ENCODE assay signal across 13 cellular contexts in the genomic region with DNA sequence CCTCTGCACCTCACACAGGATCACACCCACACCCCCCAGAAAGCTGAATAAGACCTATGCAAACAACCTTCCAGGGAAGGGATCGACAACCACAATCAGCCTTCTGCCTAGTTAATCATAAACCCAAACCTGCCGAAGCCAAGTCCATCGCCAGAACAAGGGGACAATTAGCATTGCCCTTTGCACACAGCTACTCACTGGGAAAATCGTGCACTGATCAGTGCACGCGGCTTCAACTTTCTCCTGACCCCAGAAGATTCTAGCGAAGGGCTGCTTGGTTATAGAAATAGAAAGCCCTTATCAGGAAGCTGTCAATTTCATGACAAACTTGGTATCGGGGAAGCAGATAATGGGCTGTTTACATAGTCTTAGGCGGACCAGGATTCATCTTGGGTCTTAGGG. TPM values are rescaled to one million over a fixed set of nuclear protein-coding genes. Genes with fewer than 3 reads are reported as not detected.
A peak's percentile ranks its signal among the peaks of the same experiment; 100 is the strongest.
DNase-seq lines count a peak whose midpoint lies in the region; ATAC-seq and TF ChIP-seq lines count a peak whose summit lies in the region.
"Had no signal": no experiment of that assay in that cellular context is flagged by ENCODE, and none has a peak within 500 bp of the region (broad histone marks: within the 10 kb centered on the region; RNA-seq: fewer than 3 reads in every experiment).

No MANE protein-coding gene starts in this region.

- RAD21 ChIA-PET in HCT116 (lab: Charles Lee; ENCODE audit: low non-redundant PET in 1 of 2, low total read pairs in 2 of 2, uncharacterized antibody in 2 of 2, unreplicated experiment in 2 of 2), result no interaction called here

- H3K79me2 ChIP-seq in HCT116 (ENCODE audit: insufficient read depth, low read length), result no peaks in the 10 kb centered on the region

- peak overlapping the region; percentile 66 for H3K27ac Mint-ChIP-seq in central memory CD8-positive, alpha-beta T cell (ENCODE audit: low read depth)

- H3K4me3 ChIP-seq in HCT116 (replicated peaks in 1 of 2; ENCODE audit: low read depth in 1 of 2, low read length in 2 of 2), result no peak overlapping the region
- H3K4me3 ChIP-seq: skin epidermis had no signal

- H3K4me1 ChIP-seq in HCT116 (ENCODE audit: control insufficient read depth in 1 of 2, insufficient read depth in 2 of 2, low read length in 2 of 2), result peaks cover 3 to 8% of the 10 kb centered on the region in 2 experiments; a peak in 2 of 4 replicates

- POLR2A ChIA-PET in HCT116 (lab: Charles Lee) (no interaction called here), HEK293T (lab: Yijun Ruan, JAX) (no interaction called here)

- H3K9me3 Mint-ChIP-seq in central memory CD8-positive, alpha-beta T cell, result no peaks in the 10 kb centered on the region

- TF ChIP-seq RAD21 in HCT116 (IDR thresholded peaks at IDR 0.05; ENCODE audit: low read depth), result no peak

- H3K36me3 Mint-ChIP-seq in central memory CD8-positive, alpha-beta T cell (ENCODE audit: insufficient read depth), result peaks cover 8% of the 10 kb centered on the region

- no peak overlapping the region for H3K9ac ChIP-seq in HCT116 (ENCODE audit: low read length)

- ATAC-seq in HCT116 (no peak), HG02623 (IDR thresholded peaks at IDR 0.05; ENCODE audit: unreplicated experiment) (no peak), GM21825 (IDR thresholded peaks at IDR 0.05; ENCODE audit: unreplicated experiment) (no peak)
- no peak for ATAC-seq in central memory CD8-positive, alpha-beta T cell (replicated peaks; ENCODE audit: extremely low read depth, poor library complexity, severe bottlenecking)

- H3K9me3 ChIP-seq in HCT116 (ENCODE audit: control insufficient read depth in 1 of 2, insufficient read depth in 1 of 2, low read depth in 1 of 2, low read length in 2 of 2), result no peaks in the 10 kb centered on the region

- peak; percentile 64 for DNase-seq in ACHN
- DNase-seq in HCT116 (ENCODE audit: low read depth, low spot score), result no peak
- DNase-seq in central memory CD8-positive, alpha-beta T cell (ENCODE audit: low spot score in 2 of 2), result no peak
- peak; percentile 86 for DNase-seq in mucosa of gallbladder (ENCODE audit: low spot score)
- no peak for DNase-seq in HEK293T (ENCODE audit: extremely low spot score)
- DNase-seq in germinal center (ENCODE audit: low spot score), result no peak
- DNase-seq: activated B cell treated with CpG ODN at 0.5 μM for 24 hours, erythroblast, NCI-H1048, NCI-H2227 treated with DMSO at 0.1 percent for 48 hours had no signal

- no peak overlapping the region for H3K27ac ChIP-seq in HCT116 (ENCODE audit: low read depth, low read length)

- no peaks in the 10 kb centered on the region for H3K27me3 Mint-ChIP-seq in central memory CD8-positive, alpha-beta T cell
- H3K27me3 Mint-ChIP-seq: activated B cell treated with CpG ODN at 0.5 μM for 24 hours had no signal

- in situ Hi-C loops in ACHN (cut with HindIII; ENCODE audit: low pct_ligation_motif_present, low pct_unique_long_range_greater_than_20kb, low sequenced_read_pairs), result no loop called here

- H3K27me3 ChIP-seq in HCT116 (ENCODE audit: insufficient read depth, low read length), result no peaks in the 10 kb centered on the region

- 0 out of 2 replicates have a peak overlapping the region, but pooled peaks have one; percentile 5 for H3K4me2 ChIP-seq in HCT116 (ENCODE audit: low read length)

- no peak overlapping the region for H3K4me3 Mint-ChIP-seq in central memory CD8-positive, alpha-beta T cell
- H3K4me3 Mint-ChIP-seq: activated B cell treated with CpG ODN at 0.5 μM for 24 hours had no signal

- TF ChIP-seq POLR2A in HCT116 (IDR thresholded peaks at IDR 0.05; ENCODE audit: borderline replicate concordance, extremely low read depth, insufficient read depth, insufficient read length), result no peak

- CTCF ChIA-PET in HCT116 (lab: Charles Lee), result no interaction called here
- CTCF ChIA-PET in HEK293T (lab: Yijun Ruan, JAX), result no interaction called here

- intact Hi-C loops in HCT116 (cut with micrococcal nuclease), result no loop called here

- no peaks in the 10 kb centered on the region for H3K9me2 ChIP-seq in HCT116 (ENCODE audit: insufficient read depth)

- no peaks in the 10 kb centered on the region for H4K20me1 ChIP-seq in HCT116 (ENCODE audit: insufficient read depth)

- peaks cover 79% of the 10 kb centered on the region for H3K4me1 Mint-ChIP-seq in central memory CD8-positive, alpha-beta T cell

- H3K36me3 ChIP-seq in HCT116 (ENCODE audit: control insufficient read depth in 1 of 2, insufficient read depth in 2 of 2, low read length in 2 of 2), result no peaks in the 10 kb centered on the region

- H2AFZ ChIP-seq in HCT116 (ENCODE audit: low read depth, low read length, poor library complexity, severe bottlenecking), result no peak overlapping the region

- no TSS peak for BruUV-seq in HCT116 (replicated peaks; lab: Mats Ljungman, UMichigan)

- no peak for TF ChIP-seq CTCF in HCT116 (IDR thresholded peaks at IDR 0.05 in 2 of 3, conservative IDR thresholded peaks at IDR 0.05 in 1 of 3; ENCODE audit: borderline replicate concordance in 1 of 3, insufficient read depth in 1 of 3, low read depth in 2 of 3, low read length in 2 of 3)

TF ChIP-seq in HCT116, 20 proteins besides CTCF, POLR2A, EP300 and RAD21:
- no peak for TF ChIP-seq SIN3A (IDR thresholded peaks at IDR 0.05; ENCODE audit: low read depth)
- no peak for TF ChIP-seq ELF1 (IDR thresholded peaks at IDR 0.05; ENCODE audit: borderline replicate concordance, low read depth)
- no peak for TF ChIP-seq SP1 (IDR thresholded peaks at IDR 0.05; ENCODE audit: low read depth)
- TF ChIP-seq TCF7L2 (IDR thresholded peaks at IDR 0.05; ENCODE audit: borderline replicate concordance, extremely low read depth, insufficient read depth, insufficient read length), result no peak
- TF ChIP-seq, protein P1, sequence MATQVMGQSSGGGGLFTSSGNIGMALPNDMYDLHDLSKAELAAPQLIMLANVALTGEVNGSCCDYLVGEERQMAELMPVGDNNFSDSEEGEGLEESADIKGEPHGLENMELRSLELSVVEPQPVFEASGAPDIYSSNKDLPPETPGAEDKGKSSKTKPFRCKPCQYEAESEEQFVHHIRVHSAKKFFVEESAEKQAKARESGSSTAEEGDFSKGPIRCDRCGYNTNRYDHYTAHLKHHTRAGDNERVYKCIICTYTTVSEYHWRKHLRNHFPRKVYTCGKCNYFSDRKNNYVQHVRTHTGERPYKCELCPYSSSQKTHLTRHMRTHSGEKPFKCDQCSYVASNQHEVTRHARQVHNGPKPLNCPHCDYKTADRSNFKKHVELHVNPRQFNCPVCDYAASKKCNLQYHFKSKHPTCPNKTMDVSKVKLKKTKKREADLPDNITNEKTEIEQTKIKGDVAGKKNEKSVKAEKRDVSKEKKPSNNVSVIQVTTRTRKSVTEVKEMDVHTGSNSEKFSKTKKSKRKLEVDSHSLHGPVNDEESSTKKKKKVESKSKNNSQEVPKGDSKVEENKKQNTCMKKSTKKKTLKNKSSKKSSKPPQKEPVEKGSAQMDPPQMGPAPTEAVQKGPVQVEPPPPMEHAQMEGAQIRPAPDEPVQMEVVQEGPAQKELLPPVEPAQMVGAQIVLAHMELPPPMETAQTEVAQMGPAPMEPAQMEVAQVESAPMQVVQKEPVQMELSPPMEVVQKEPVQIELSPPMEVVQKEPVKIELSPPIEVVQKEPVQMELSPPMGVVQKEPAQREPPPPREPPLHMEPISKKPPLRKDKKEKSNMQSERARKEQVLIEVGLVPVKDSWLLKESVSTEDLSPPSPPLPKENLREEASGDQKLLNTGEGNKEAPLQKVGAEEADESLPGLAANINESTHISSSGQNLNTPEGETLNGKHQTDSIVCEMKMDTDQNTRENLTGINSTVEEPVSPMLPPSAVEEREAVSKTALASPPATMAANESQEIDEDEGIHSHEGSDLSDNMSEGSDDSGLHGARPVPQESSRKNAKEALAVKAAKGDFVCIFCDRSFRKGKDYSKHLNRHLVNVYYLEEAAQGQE (IDR thresholded peaks at IDR 0.05; ENCODE audit: low read depth), result no peak
- TF ChIP-seq ZNF274 (IDR thresholded peaks at IDR 0.05; ENCODE audit: low read depth, low read length), result no peak
TF ChIP-seq in HCT116: peak in this region for 0.

TF ChIP-seq in HEK293T, 16 proteins besides CTCF, POLR2A, EP300 and RAD21:
- TF ChIP-seq ELF4 (IDR thresholded peaks at IDR 0.05), result no peak

RNA-seq across cellular contexts. Expression of a gene that starts 29.5 kb away (rescaled TPM):
- total RNA-seq in HCT116 (2021; ENCODE audit: unreplicated experiment) (33.5 TPM), mucosa of gallbladder (35.1 TPM)
- polyA plus RNA-seq in HCT116 (2012), result 18.5 and 25.2 TPM in 2 replicates

Comparison
In these comparisons a context has a peak if more than half of its experiments do, and no peak if none do; other contexts are left out.
1. DNase-seq: peak in ACHN (single experiment) and mucosa of gallbladder (single experiment); none in HCT116 (single experiment), central memory CD8-positive, alpha-beta T cell (0 of 2), HEK293T (single experiment) and germinal center (single experiment).